Comparison of ENCODE assay signal across 22 cellular contexts in genomic region chr22:41332217-41332616, GRCh38. TPM values are rescaled to one million over a fixed set of nuclear protein-coding genes. Genes with fewer than 3 reads are reported as not detected.
DNase-seq lines count a peak whose midpoint lies in the region; ATAC-seq and TF ChIP-seq lines count a peak whose summit lies in the region.
"Had no signal": no experiment of that assay in that cellular context is flagged by ENCODE, and none has a peak within 500 bp of the region (broad histone marks: within the 10 kb centered on the region; RNA-seq: fewer than 3 reads in every experiment).

No MANE protein-coding gene starts in this region.

- H3K9me3 Mint-ChIP-seq in activated naive CD4-positive, alpha-beta T cell treated with anti-CD3 and anti-CD28 coated beads, Interleukin-2, amount 50 U/mL, for 72 hours: no peaks in the 10 kb centered on the region
- no peaks in the 10 kb centered on the region for H3K9me3 Mint-ChIP-seq in central memory CD8-positive, alpha-beta T cell
- H3K9me3 Mint-ChIP-seq in nephron progenitor cell: no peaks in the 10 kb centered on the region

- peaks cover 7% of the 10 kb centered on the region for H3K4me1 Mint-ChIP-seq in central memory CD8-positive, alpha-beta T cell
- no peaks in the 10 kb centered on the region for H3K4me1 Mint-ChIP-seq in nephron progenitor cell

- DNase-seq in activated naive CD4-positive, alpha-beta T cell treated with anti-CD3 and anti-CD28 coated beads, Interleukin-2, amount 50 U/mL, for 72 hours (ENCODE audit: low spot score in 2 of 2): no peak
- DNase-seq in activated naive CD4-positive, alpha-beta T cell (lab: John Stamatoyannopoulos, UW): no peak
- no peak for DNase-seq in central memory CD8-positive, alpha-beta T cell (ENCODE audit: low spot score in 2 of 2)
- DNase-seq in nephron progenitor cell (no peak), HT-29 (ENCODE audit: low spot score) (no peak)
- DNase-seq in activated CD4-positive, alpha-beta T cell treated with anti-CD3 and anti-CD28 coated beads, Interleukin-2, amount 50 U/mL, for 1 hour: no peak
- DNase-seq in stimulated activated naive CD4-positive, alpha-beta T cell (lab: John Stamatoyannopoulos, UW): no peak
- DNase-seq: 8988T; ACHN; DMS153; DND-41; KG1; MM.1S; NCI-H1694; NCI-H2029 treated with DMSO at 0.1 percent for 48 hours; NCI-H446 treated with DMSO at 0.1 percent for 48 hours; NCI-H526; NCI-H82; NK-92 treated with Interleukin-12 subunit alpha and Interleukin-12 subunit beta, amount 100 ng/mL, for 24 hours; PC-3; SJCRH30 had no signal

- H3K27me3 Mint-ChIP-seq in central memory CD8-positive, alpha-beta T cell: no peaks in the 10 kb centered on the region
- no peaks in the 10 kb centered on the region for H3K27me3 Mint-ChIP-seq in nephron progenitor cell (ENCODE audit: low read depth, poor library complexity)

- TF ChIP-seq CTCF in nephron progenitor cell (IDR thresholded peaks at IDR 0.05): no peak

- no peak for ATAC-seq in activated naive CD4-positive, alpha-beta T cell treated with anti-CD3 and anti-CD28 coated beads, Interleukin-2, amount 50 U/mL, for 72 hours
- no peak for ATAC-seq in central memory CD8-positive, alpha-beta T cell (replicated peaks; ENCODE audit: extremely low read depth, poor library complexity, severe bottlenecking)
- ATAC-seq: PC-3, Right ventricle myocardium inferior had no signal

- peak overlapping the region; percentile 36 to 90 for H3K27ac Mint-ChIP-seq in activated naive CD4-positive, alpha-beta T cell treated with anti-CD3 and anti-CD28 coated beads, Interleukin-2, amount 50 U/mL, for 72 hours
- H3K27ac Mint-ChIP-seq in central memory CD8-positive, alpha-beta T cell (ENCODE audit: low read depth): peak overlapping the region; percentile 61
- H3K27ac Mint-ChIP-seq in nephron progenitor cell: peak overlapping the region; percentile 76

- peaks cover 6 to 9% of the 10 kb centered on the region in 2 donors for H3K36me3 Mint-ChIP-seq in activated naive CD4-positive, alpha-beta T cell treated with anti-CD3 and anti-CD28 coated beads, Interleukin-2, amount 50 U/mL, for 72 hours
- peaks cover 35% of the 10 kb centered on the region for H3K36me3 Mint-ChIP-seq in central memory CD8-positive, alpha-beta T cell (ENCODE audit: insufficient read depth)
- peaks cover 61% of the 10 kb centered on the region for H3K36me3 Mint-ChIP-seq in nephron progenitor cell (ENCODE audit: low read depth)

- no peak overlapping the region for H3K4me3 Mint-ChIP-seq in central memory CD8-positive, alpha-beta T cell
- no peak overlapping the region for H3K4me3 Mint-ChIP-seq in nephron progenitor cell

RNA-seq across cellular contexts. Expression of gene ZC3H7B, which starts 30.9 kb away (rescaled TPM):
- total RNA-seq in activated naive CD4-positive, alpha-beta T cell treated with anti-CD3 and anti-CD28 coated beads, Interleukin-2, amount 50 U/mL, for 72 hours: 10 to 100 TPM; 19.4 to 48.7 TPM
- total RNA-seq in HT-29 (2014; rRNA removed; shearing (Covaris generic)): 35.6 and 40.9 TPM in 2 replicates

RNA-seq across cellular contexts. Expression of gene RANGAP1, which starts 46.2 kb away (rescaled TPM):
- 100 to 1,000 TPM; 137 to 142 TPM for total RNA-seq in activated naive CD4-positive, alpha-beta T cell treated with anti-CD3 and anti-CD28 coated beads, Interleukin-2, amount 50 U/mL, for 72 hours
- total RNA-seq in HT-29 (2014; rRNA removed; shearing (Covaris generic)): 80.2 and 81.2 TPM in 2 replicates

RNA-seq across cellular contexts. Expression of gene TEF, which starts 49.5 kb away (rescaled TPM):
- total RNA-seq in activated naive CD4-positive, alpha-beta T cell treated with anti-CD3 and anti-CD28 coated beads, Interleukin-2, amount 50 U/mL, for 72 hours: 10 to 100 TPM in 1 of 2 donors, 1 to 10 TPM in 1; 1.9 to 15.8 TPM
- total RNA-seq in HT-29 (2014; rRNA removed; shearing (Covaris generic)): 10.7 and 16.7 TPM in 2 replicates
